In the genomic region with DNA sequence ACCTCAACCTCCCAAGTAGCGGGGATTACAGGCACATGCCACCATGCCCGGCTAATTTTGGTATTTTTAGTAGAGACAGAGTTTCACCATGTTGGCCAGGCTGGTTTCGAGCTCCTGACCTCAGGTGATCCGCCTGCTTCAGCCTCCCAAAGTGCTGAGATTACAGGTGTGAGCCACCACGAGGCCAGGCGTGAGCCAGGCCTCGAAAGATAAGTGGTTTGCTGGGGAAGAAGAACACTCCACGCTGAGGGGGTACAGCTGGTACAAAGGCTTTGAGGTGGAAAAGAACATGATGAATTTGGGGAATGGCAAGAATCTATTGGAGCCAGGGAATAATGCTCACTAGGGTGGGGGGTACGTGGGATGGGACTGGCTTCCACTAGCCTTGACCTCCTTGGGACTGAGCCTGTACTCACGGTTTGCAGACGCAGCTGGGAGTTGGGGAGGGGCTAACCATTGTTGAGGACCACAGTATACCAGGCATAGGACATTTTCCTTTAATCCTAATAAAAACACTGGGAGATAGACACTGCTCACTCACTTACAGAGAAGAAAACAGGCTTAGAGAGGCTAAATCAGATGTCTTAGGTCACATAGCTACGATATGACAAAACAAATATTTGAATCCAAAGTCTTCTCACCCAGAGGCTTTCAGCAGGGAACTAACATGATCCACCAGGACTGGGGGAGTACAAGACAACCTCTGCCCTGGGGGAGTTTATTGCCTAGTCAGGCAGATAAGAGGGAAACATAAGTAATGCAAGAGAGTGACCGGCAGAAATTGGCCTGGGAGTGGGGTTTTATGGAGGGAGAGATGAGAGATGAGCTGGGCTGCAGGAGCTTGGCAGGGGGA, we compare ENCODE assay signal across 2 cellular contexts.
TF ChIP-seq lines count a peak whose summit lies in the region.

No MANE protein-coding gene starts in this region.

TF ChIP-seq in IMR-90, 13 proteins besides CTCF, POLR2A, EP300 and RAD21:
- no peak for TF ChIP-seq MAFK (IDR thresholded peaks at IDR 0.05; ENCODE audit: low read depth, low read length)
- no peak for TF ChIP-seq CEBPB (IDR thresholded peaks at IDR 0.05; ENCODE audit: low read depth, low read length)
TF ChIP-seq in IMR-90: peak in this region for 0.

TF ChIP-seq in HepG2, 621 proteins besides CTCF, POLR2A, EP300 and RAD21 (continues in another document):
- TF ChIP-seq EED (CRISPR knock-in tag; IDR thresholded peaks at IDR 0.05): no peak
- peak; percentile 80 for TF ChIP-seq HMG20A (CRISPR knock-in tag; IDR thresholded peaks at IDR 0.05; ENCODE audit: borderline replicate concordance)
- TF ChIP-seq HOXA5 (CRISPR knock-in tag; IDR thresholded peaks at IDR 0.05): peak; percentile 67; the same call in 1 of the 2 replicates
- TF ChIP-seq, protein P1, sequence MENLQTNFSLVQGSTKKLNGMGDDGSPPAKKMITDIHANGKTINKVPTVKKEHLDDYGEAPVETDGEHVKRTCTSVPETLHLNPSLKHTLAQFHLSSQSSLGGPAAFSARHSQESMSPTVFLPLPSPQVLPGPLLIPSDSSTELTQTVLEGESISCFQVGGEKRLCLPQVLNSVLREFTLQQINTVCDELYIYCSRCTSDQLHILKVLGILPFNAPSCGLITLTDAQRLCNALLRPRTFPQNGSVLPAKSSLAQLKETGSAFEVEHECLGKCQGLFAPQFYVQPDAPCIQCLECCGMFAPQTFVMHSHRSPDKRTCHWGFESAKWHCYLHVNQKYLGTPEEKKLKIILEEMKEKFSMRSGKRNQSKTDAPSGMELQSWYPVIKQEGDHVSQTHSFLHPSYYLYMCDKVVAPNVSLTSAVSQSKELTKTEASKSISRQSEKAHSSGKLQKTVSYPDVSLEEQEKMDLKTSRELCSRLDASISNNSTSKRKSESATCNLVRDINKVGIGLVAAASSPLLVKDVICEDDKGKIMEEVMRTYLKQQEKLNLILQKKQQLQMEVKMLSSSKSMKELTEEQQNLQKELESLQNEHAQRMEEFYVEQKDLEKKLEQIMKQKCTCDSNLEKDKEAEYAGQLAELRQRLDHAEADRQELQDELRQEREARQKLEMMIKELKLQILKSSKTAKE (CRISPR knock-in tag; IDR thresholded peaks at IDR 0.05; ENCODE audit: borderline replicate concordance): 0 out of 2 replicates have a peak, but pooled peaks have one; percentile 42
- TF ChIP-seq, protein P2, sequence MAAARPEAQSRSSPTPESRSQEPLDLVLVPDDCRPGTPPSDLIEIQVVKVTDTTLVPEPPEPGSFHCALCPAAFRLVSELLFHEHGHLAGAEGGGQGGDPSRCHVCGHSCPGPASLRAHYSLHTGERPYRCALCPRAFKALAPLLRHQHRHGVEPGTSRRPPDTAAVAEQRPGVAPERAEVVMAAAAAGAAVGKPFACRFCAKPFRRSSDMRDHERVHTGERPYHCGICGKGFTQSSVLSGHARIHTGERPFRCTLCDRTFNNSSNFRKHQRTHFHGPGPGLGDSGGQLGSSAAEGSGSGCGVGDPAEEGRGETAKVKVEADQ (CRISPR knock-in tag; IDR thresholded peaks at IDR 0.05; ENCODE audit: borderline replicate concordance): no peak
- TF ChIP-seq KDM5B (CRISPR knock-in tag; IDR thresholded peaks at IDR 0.05; ENCODE audit: borderline replicate concordance): no peak
- no peak for TF ChIP-seq REL (CRISPR knock-in tag; conservative IDR thresholded peaks at IDR 0.05)
- TF ChIP-seq GATA4 (IDR thresholded peaks at IDR 0.05; ENCODE audit: borderline replicate concordance, low read depth): 0 out of 2 replicates have a peak, but pooled peaks have one; percentile 41
- peak; percentile 44; the same call in 1 of the 2 replicates for TF ChIP-seq YEATS2 (CRISPR knock-in tag; IDR thresholded peaks at IDR 0.05; ENCODE audit: borderline replicate concordance)
- no peak for TF ChIP-seq SAFB2 (CRISPR knock-in tag; IDR thresholded peaks at IDR 0.05; ENCODE audit: borderline replicate concordance, low read depth)
- TF ChIP-seq GLI4 (CRISPR knock-in tag; IDR thresholded peaks at IDR 0.05; ENCODE audit: borderline replicate concordance): no peak
- TF ChIP-seq KDM6A (CRISPR knock-in tag; IDR thresholded peaks at IDR 0.05; ENCODE audit: low read depth): peak; percentile 92
- TF ChIP-seq SNRNP70 (IDR thresholded peaks at IDR 0.05; ENCODE audit: low read depth, low read length): no peak
- no peak for TF ChIP-seq KDM4B (CRISPR knock-in tag; IDR thresholded peaks at IDR 0.05)
- TF ChIP-seq NBN (conservative IDR thresholded peaks at IDR 0.05): no peak
- TF ChIP-seq ZNF282 (IDR thresholded peaks at IDR 0.05; ENCODE audit: partially characterized antibody): no peak
- no peak; the same call in 1 of the 2 replicates for TF ChIP-seq TBX3 (IDR thresholded peaks at IDR 0.05; ENCODE audit: borderline replicate concordance)
- TF ChIP-seq, protein P3, sequence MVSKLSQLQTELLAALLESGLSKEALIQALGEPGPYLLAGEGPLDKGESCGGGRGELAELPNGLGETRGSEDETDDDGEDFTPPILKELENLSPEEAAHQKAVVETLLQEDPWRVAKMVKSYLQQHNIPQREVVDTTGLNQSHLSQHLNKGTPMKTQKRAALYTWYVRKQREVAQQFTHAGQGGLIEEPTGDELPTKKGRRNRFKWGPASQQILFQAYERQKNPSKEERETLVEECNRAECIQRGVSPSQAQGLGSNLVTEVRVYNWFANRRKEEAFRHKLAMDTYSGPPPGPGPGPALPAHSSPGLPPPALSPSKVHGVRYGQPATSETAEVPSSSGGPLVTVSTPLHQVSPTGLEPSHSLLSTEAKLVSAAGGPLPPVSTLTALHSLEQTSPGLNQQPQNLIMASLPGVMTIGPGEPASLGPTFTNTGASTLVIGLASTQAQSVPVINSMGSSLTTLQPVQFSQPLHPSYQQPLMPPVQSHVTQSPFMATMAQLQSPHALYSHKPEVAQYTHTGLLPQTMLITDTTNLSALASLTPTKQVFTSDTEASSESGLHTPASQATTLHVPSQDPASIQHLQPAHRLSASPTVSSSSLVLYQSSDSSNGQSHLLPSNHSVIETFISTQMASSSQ (IDR thresholded peaks at IDR 0.05; ENCODE audit: low read depth): 0 out of 2 replicates have a peak, but pooled peaks have one; percentile 29
- TF ChIP-seq, protein P3 (CRISPR knock-in tag; IDR thresholded peaks at IDR 0.05; ENCODE audit: borderline replicate concordance): peak; percentile 45; the same call in 1 of the 2 replicates
- no peak for TF ChIP-seq ZNF780A (CRISPR knock-in tag; IDR thresholded peaks at IDR 0.05)
- no peak for TF ChIP-seq FOXP1 (IDR thresholded peaks at IDR 0.05)
- peak; percentile 52; the same call in 1 of the 2 replicates for TF ChIP-seq FOXP1 (CRISPR knock-in tag; IDR thresholded peaks at IDR 0.05)
- TF ChIP-seq, protein P4, sequence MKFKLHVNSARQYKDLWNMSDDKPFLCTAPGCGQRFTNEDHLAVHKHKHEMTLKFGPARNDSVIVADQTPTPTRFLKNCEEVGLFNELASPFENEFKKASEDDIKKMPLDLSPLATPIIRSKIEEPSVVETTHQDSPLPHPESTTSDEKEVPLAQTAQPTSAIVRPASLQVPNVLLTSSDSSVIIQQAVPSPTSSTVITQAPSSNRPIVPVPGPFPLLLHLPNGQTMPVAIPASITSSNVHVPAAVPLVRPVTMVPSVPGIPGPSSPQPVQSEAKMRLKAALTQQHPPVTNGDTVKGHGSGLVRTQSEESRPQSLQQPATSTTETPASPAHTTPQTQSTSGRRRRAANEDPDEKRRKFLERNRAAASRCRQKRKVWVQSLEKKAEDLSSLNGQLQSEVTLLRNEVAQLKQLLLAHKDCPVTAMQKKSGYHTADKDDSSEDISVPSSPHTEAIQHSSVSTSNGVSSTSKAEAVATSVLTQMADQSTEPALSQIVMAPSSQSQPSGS (CRISPR knock-in tag; IDR thresholded peaks at IDR 0.05): peak; percentile 82
- peak; percentile 67; the same call in 1 of the 2 replicates for TF ChIP-seq ATF1 (CRISPR knock-in tag; IDR thresholded peaks at IDR 0.05)
- TF ChIP-seq ATRX (CRISPR knock-in tag; IDR thresholded peaks at IDR 0.05; ENCODE audit: borderline replicate concordance): no peak
- TF ChIP-seq, protein P5, sequence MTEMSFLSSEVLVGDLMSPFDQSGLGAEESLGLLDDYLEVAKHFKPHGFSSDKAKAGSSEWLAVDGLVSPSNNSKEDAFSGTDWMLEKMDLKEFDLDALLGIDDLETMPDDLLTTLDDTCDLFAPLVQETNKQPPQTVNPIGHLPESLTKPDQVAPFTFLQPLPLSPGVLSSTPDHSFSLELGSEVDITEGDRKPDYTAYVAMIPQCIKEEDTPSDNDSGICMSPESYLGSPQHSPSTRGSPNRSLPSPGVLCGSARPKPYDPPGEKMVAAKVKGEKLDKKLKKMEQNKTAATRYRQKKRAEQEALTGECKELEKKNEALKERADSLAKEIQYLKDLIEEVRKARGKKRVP (CRISPR knock-in tag; IDR thresholded peaks at IDR 0.05): no peak
- TF ChIP-seq ATF7-NPFF (CRISPR knock-in tag; IDR thresholded peaks at IDR 0.05; ENCODE audit: low read depth): no peak
- TF ChIP-seq, protein P6, sequence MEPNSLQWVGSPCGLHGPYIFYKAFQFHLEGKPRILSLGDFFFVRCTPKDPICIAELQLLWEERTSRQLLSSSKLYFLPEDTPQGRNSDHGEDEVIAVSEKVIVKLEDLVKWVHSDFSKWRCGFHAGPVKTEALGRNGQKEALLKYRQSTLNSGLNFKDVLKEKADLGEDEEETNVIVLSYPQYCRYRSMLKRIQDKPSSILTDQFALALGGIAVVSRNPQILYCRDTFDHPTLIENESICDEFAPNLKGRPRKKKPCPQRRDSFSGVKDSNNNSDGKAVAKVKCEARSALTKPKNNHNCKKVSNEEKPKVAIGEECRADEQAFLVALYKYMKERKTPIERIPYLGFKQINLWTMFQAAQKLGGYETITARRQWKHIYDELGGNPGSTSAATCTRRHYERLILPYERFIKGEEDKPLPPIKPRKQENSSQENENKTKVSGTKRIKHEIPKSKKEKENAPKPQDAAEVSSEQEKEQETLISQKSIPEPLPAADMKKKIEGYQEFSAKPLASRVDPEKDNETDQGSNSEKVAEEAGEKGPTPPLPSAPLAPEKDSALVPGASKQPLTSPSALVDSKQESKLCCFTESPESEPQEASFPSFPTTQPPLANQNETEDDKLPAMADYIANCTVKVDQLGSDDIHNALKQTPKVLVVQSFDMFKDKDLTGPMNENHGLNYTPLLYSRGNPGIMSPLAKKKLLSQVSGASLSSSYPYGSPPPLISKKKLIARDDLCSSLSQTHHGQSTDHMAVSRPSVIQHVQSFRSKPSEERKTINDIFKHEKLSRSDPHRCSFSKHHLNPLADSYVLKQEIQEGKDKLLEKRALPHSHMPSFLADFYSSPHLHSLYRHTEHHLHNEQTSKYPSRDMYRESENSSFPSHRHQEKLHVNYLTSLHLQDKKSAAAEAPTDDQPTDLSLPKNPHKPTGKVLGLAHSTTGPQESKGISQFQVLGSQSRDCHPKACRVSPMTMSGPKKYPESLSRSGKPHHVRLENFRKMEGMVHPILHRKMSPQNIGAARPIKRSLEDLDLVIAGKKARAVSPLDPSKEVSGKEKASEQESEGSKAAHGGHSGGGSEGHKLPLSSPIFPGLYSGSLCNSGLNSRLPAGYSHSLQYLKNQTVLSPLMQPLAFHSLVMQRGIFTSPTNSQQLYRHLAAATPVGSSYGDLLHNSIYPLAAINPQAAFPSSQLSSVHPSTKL (CRISPR knock-in tag; IDR thresholded peaks at IDR 0.05): peak; percentile 94
- no peak for TF ChIP-seq NFRKB (IDR thresholded peaks at IDR 0.05)
- TF ChIP-seq, protein P7, sequence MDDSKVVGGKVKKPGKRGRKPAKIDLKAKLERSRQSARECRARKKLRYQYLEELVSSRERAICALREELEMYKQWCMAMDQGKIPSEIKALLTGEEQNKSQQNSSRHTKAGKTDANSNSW (CRISPR knock-in tag; IDR thresholded peaks at IDR 0.05; ENCODE audit: borderline replicate concordance): no peak
- TF ChIP-seq MEIS1 (CRISPR knock-in tag; IDR thresholded peaks at IDR 0.05; ENCODE audit: borderline replicate concordance): no peak
- TF ChIP-seq, protein P8, sequence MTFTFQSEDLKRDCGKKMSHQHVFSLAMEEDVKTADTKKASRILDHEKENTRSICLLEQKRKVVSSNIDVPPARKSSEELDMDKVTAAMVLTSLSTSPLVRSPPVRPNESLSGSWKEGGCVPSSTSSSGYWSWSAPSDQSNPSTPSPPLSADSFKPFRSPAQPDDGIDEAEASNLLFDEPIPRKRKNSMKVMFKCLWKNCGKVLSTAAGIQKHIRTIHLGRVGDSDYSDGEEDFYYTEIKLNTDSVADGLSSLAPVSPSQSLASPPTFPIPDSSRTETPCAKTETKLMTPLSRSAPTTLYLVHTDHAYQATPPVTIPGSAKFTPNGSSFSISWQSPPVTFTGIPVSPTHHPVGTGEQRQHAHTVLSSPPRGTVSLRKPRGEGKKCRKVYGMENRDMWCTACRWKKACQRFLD (CRISPR knock-in tag; IDR thresholded peaks at IDR 0.05; ENCODE audit: borderline replicate concordance): 0 out of 2 replicates have a peak, but pooled peaks have one; percentile 32
- TF ChIP-seq KLF13 (CRISPR knock-in tag; IDR thresholded peaks at IDR 0.05): no peak
- TF ChIP-seq MATR3 (CRISPR knock-in tag; IDR thresholded peaks at IDR 0.05): no peak
- peak; percentile 82; the same call in 1 of the 2 replicates for TF ChIP-seq FOXJ3 (CRISPR knock-in tag; IDR thresholded peaks at IDR 0.05; ENCODE audit: borderline replicate concordance)
- TF ChIP-seq, protein P9, sequence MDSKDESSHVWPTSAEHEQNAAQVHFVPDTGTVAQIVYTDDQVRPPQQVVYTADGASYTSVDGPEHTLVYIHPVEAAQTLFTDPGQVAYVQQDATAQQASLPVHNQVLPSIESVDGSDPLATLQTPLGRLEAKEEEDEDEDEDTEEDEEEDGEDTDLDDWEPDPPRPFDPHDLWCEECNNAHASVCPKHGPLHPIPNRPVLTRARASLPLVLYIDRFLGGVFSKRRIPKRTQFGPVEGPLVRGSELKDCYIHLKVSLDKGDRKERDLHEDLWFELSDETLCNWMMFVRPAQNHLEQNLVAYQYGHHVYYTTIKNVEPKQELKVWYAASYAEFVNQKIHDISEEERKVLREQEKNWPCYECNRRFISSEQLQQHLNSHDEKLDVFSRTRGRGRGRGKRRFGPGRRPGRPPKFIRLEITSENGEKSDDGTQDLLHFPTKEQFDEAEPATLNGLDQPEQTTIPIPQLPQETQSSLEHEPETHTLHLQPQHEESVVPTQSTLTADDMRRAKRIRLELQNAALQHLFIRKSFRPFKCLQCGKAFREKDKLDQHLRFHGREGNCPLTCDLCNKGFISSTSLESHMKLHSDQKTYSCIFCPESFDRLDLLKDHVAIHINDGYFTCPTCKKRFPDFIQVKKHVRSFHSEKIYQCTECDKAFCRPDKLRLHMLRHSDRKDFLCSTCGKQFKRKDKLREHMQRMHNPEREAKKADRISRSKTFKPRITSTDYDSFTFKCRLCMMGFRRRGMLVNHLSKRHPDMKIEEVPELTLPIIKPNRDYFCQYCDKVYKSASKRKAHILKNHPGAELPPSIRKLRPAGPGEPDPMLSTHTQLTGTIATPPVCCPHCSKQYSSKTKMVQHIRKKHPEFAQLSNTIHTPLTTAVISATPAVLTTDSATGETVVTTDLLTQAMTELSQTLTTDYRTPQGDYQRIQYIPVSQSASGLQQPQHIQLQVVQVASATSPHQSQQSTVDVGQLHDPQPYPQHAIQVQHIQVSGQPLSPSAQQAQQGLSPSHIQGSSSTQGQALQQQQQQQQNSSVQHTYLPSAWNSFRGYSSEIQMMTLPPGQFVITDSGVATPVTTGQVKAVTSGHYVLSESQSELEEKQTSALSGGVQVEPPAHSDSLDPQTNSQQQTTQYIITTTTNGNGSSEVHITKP (CRISPR knock-in tag; IDR thresholded peaks at IDR 0.05; ENCODE audit: low read depth): peak; percentile 93
